Comparison of ENCODE assay signal across 16 cellular contexts in the genomic region with DNA sequence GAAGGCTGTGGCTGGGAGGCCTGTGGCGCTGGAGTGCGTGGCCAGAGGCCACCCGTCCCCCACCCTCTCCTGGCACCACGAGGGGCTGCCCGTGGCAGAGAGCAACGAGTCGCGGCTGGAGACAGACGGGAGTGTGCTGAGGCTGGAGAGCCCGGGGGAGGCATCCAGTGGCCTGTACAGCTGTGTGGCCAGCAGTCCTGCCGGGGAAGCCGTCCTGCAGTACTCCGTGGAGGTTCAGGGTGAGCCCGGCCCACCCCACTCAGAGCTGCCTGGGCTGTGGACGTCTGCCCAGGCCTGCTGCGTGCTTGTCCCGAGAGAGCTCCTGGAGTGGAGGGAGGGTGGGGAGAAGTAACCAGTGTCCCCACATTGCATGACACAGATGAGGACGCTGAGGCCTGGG.
DNase-seq lines count a peak whose midpoint lies in the region; ATAC-seq, FAIRE-seq and TF ChIP-seq lines count a peak whose summit lies in the region.
"Had no signal": no experiment of that assay in that cellular context is flagged by ENCODE, and none has a peak within 500 bp of the region (broad histone marks: within the 10 kb centered on the region; RNA-seq: fewer than 3 reads in every experiment).

No MANE protein-coding gene starts in this region.

- no peak for FAIRE-seq in kidney (lab: Jason Lieb, UNC)
- FAIRE-seq: H54, HTR-8/SVneo had no signal

- H3K36me3 ChIP-seq in esophagus squamous epithelium (no peaks in the 10 kb centered on the region), kidney (ENCODE audit: control insufficient read depth in 1 of 2, insufficient read depth in 2 of 2, low read length in 2 of 2) (no peaks in the 10 kb centered on the region), testis (ENCODE audit: low read depth, missing control alignments) (no peaks in the 10 kb centered on the region)
- H3K36me3 ChIP-seq: BLaER1 had no signal

- H3K9me3 Mint-ChIP-seq in activated T-cell treated with anti-CD3 and anti-CD28 coated beads, Interleukin-2, amount 50 U/mL, for 72 hours = no peaks in the 10 kb centered on the region
- H3K9me3 Mint-ChIP-seq: CD4-positive, CD25-positive, alpha-beta regulatory T cell had no signal

- peak overlapping the region in 3 of 4 donors; percentile 5 to 34 (median 13) for H3K27ac ChIP-seq in esophagus squamous epithelium
- no peak overlapping the region for H3K27ac ChIP-seq in kidney (ENCODE audit: low read depth in 2 of 2, low read length in 2 of 2)
- H3K27ac ChIP-seq in testis = no peak overlapping the region
- H3K27ac ChIP-seq: 22Rv1, BLaER1 had no signal

- H3K4me3 Mint-ChIP-seq in activated T-cell treated with anti-CD3 and anti-CD28 coated beads, Interleukin-2, amount 50 U/mL, for 72 hours = no peak overlapping the region
- H3K4me3 Mint-ChIP-seq: CD4-positive, CD25-positive, alpha-beta regulatory T cell had no signal

- WGBS in esophagus squamous epithelium, 2 donors = 100% methylated on average over 1 of the region's 18 CpGs; no CpG with 5 or more reads in 1 of the 2 donors
- WGBS in testis, 2 donors = 51 to 60% methylated on average over 6 to 18 of the region's 18 CpGs

- H3K4me1 Mint-ChIP-seq in activated T-cell treated with anti-CD3 and anti-CD28 coated beads, Interleukin-2, amount 50 U/mL, for 72 hours (ENCODE audit: low read depth) = no peaks in the 10 kb centered on the region
- H3K4me1 Mint-ChIP-seq: CD4-positive, CD25-positive, alpha-beta regulatory T cell had no signal

- H3K27me3 ChIP-seq in esophagus squamous epithelium = no peaks in the 10 kb centered on the region
- no peaks in the 10 kb centered on the region for H3K27me3 ChIP-seq in testis
- H3K27me3 ChIP-seq: BLaER1 had no signal

- no peak for TF ChIP-seq POLR2A in esophagus squamous epithelium (IDR thresholded peaks at IDR 0.05)
- TF ChIP-seq POLR2A in testis (IDR thresholded peaks at IDR 0.05) = no peak

- no peaks in the 10 kb centered on the region for H3K36me3 Mint-ChIP-seq in activated T-cell treated with anti-CD3 and anti-CD28 coated beads, Interleukin-2, amount 50 U/mL, for 72 hours (ENCODE audit: insufficient read depth in 2 of 2)
- H3K36me3 Mint-ChIP-seq: CD4-positive, CD25-positive, alpha-beta regulatory T cell had no signal

- no peaks in the 10 kb centered on the region for H3K27me3 Mint-ChIP-seq in activated T-cell treated with anti-CD3 and anti-CD28 coated beads, Interleukin-2, amount 50 U/mL, for 72 hours (ENCODE audit: low read depth)
- H3K27me3 Mint-ChIP-seq: CD4-positive, CD25-positive, alpha-beta regulatory T cell had no signal

- peak; percentile 68 for DNase-seq in Right ventricle myocardium inferior (ENCODE audit: missing footprints)
- DNase-seq in cardiac septum (ENCODE audit: low spot score) = no peak
- no peak for DNase-seq in esophagus squamous epithelium (lab: John Stamatoyannopoulos, UW)
- DNase-seq in kidney = peak; percentile 70
- peak; percentile 41 for DNase-seq in testis
- no peak for DNase-seq in stimulated activated naive CD4-positive, alpha-beta T cell treated with Interleukin-2 at 50 U/mL for 16 hours (lab: John Stamatoyannopoulos, UW)
- no peak for DNase-seq in activated T-cell treated with anti-CD3 and anti-CD28 coated beads, Interleukin-2, amount 50 U/mL, for 72 hours
- DNase-seq in left lobe of liver (ENCODE audit: low spot score) = no peak
- DNase-seq: CD4-positive, CD25-positive, alpha-beta regulatory T cell; DMS53; GF-D8 had no signal

- TF ChIP-seq CTCF in esophagus squamous epithelium (IDR thresholded peaks at IDR 0.05) (no peak), kidney (IDR thresholded peaks at IDR 0.05; ENCODE audit: borderline replicate concordance, extremely low read depth, insufficient read depth) (no peak), testis (IDR thresholded peaks at IDR 0.05) (no peak)

- H3K4me3 ChIP-seq in esophagus squamous epithelium = no peak overlapping the region
- no peak overlapping the region for H3K4me3 ChIP-seq in kidney (ENCODE audit: low read length in 2 of 2)
- no peak overlapping the region for H3K4me3 ChIP-seq in testis
- H3K4me3 ChIP-seq: BLaER1 had no signal

- intact Hi-C loops in Right ventricle myocardium inferior (cut with DNase I) = no loop called here
- intact Hi-C loops in cardiac septum (cut with DNase I) = no loop called here
- intact Hi-C loops in esophagus squamous epithelium (cut with DNase I) = no loop called here
- intact Hi-C loops in kidney (cut with DNase I) = no loop called here
- intact Hi-C loops in testis (cut with DNase I; ENCODE audit: low total_unique reads) = no loop called here

- H3K9me3 ChIP-seq in esophagus squamous epithelium = no peaks in the 10 kb centered on the region
- H3K9me3 ChIP-seq in kidney (ENCODE audit: control insufficient read depth in 1 of 2, low read length in 2 of 2) = no peaks in the 10 kb centered on the region
- no peaks in the 10 kb centered on the region for H3K9me3 ChIP-seq in testis

- H3K27ac Mint-ChIP-seq in activated T-cell treated with anti-CD3 and anti-CD28 coated beads, Interleukin-2, amount 50 U/mL, for 72 hours = no peak overlapping the region
- H3K27ac Mint-ChIP-seq: CD4-positive, CD25-positive, alpha-beta regulatory T cell had no signal

- ATAC-seq in Right ventricle myocardium inferior (peak; percentile 82), left lobe of liver (no peak)
- no peak for ATAC-seq in activated T-cell treated with anti-CD3 and anti-CD28 coated beads, Interleukin-2, amount 50 U/mL, for 72 hours (replicated peaks in 1 of 2)
- ATAC-seq: HCT116 had no signal

- H3K4me1 ChIP-seq in esophagus squamous epithelium (peaks cover 3 to 19% (median 7%) of the 10 kb centered on the region in 3 donors), kidney (ENCODE audit: control insufficient read depth in 1 of 2, insufficient read depth in 1 of 2, low read depth in 1 of 2, low read length in 2 of 2) (no peaks in the 10 kb centered on the region), testis (no peaks in the 10 kb centered on the region)

- no peak overlapping the region for H3K9ac ChIP-seq in kidney (ENCODE audit: low read length in 2 of 2)
- H3K9ac ChIP-seq: BLaER1 had no signal

Comparison
In these comparisons a context has a peak if more than half of its experiments do, and no peak if none do; other contexts are left out.
1. DNase-seq: peak in Right ventricle myocardium inferior (single experiment), kidney (single experiment) and testis (single experiment); none in cardiac septum (single experiment), esophagus squamous epithelium (single experiment), stimulated activated naive CD4-positive, alpha-beta T cell treated with Interleukin-2 at 50 U/mL for 16 hours (single experiment), activated T-cell treated with anti-CD3 and anti-CD28 coated beads, Interleukin-2, amount 50 U/mL, for 72 hours (0 of 2) and left lobe of liver (single experiment).
2. H3K27ac ChIP-seq: peak in esophagus squamous epithelium (3 of 4); none in kidney (0 of 2) and testis (0 of 2).